In genomic region chr6:25959890-25960531, GRCh38 we compare ENCODE assay signal across 15 cellular contexts. TPM values are rescaled to one million over a fixed set of nuclear protein-coding genes. Genes with fewer than 3 reads are reported as not detected.
DNase-seq lines count a peak whose midpoint lies in the region; ATAC-seq and TF ChIP-seq lines count a peak whose summit lies in the region.
"Had no signal": no experiment of that assay in that cellular context is flagged by ENCODE, and none has a peak within 500 bp of the region (broad histone marks: within the 10 kb centered on the region; RNA-seq: fewer than 3 reads in every experiment).

No MANE protein-coding gene starts in this region.

- H3K9ac ChIP-seq in MM.1S (ENCODE audit: low read length): peak overlapping the region; percentile 21; the same call in 1 of the 2 replicates

- peaks cover 58% of the 10 kb centered on the region for H3K4me1 Mint-ChIP-seq in activated CD4-positive, alpha-beta T cell treated with anti-CD3 and anti-CD28 coated beads, Interleukin-2, amount 10 ng/mL, durations not matched to agents 24 days and 14 days
- H3K4me1 Mint-ChIP-seq in natural killer cell treated with Interleukin-12 subunit alpha and Interleukin-12 subunit beta and Interleukin-15 and Interleukin-18, amount 100 ng/mL, for 72 hours (ENCODE audit: low read depth in 2 of 2): peaks cover 62 to 63% of the 10 kb centered on the region in 2 donors

- no peak for TF ChIP-seq CTCF in MM.1S (IDR thresholded peaks at IDR 0.05; ENCODE audit: low read length)
- TF ChIP-seq CTCF in brain microvascular endothelial cell (IDR thresholded peaks at IDR 0.05; ENCODE audit: low read depth, low read length, missing control alignments): no peak

- peaks cover 31% of the 10 kb centered on the region for H3K4me1 ChIP-seq in MM.1S (ENCODE audit: low read length)

- DNase-seq in activated CD4-positive, alpha-beta T cell treated with anti-CD3 and anti-CD28 coated beads, Interleukin-2, amount 10 ng/mL, durations not matched to agents 24 days and 14 days: no peak
- DNase-seq in activated CD4-positive, alpha-beta T cell treated with anti-CD3 and anti-CD28 coated beads, Interleukin-2, amount 50 U/mL, for 4 hours: no peak
- DNase-seq in MM.1S (no peak), brain microvascular endothelial cell (peak; percentile 43), cerebellum (ENCODE audit: low spot score) (no peak), iPS-NIHi7 (ENCODE audit: extremely low spot score) (no peak)
- DNase-seq in natural killer cell treated with Interleukin-12 subunit alpha and Interleukin-12 subunit beta and Interleukin-15 and Interleukin-18, amount 100 ng/mL, for 72 hours (ENCODE audit: low spot score): no peak
- DNase-seq: DMS79, left lung, NCI-H2171 treated with DMSO at 0.1 percent for 48 hours, occipital lobe, uterus had no signal

- peak overlapping the region; percentile 96 for H3K27ac Mint-ChIP-seq in activated CD4-positive, alpha-beta T cell treated with anti-CD3 and anti-CD28 coated beads, Interleukin-2, amount 10 ng/mL, durations not matched to agents 24 days and 14 days
- H3K27ac Mint-ChIP-seq in natural killer cell treated with Interleukin-12 subunit alpha and Interleukin-12 subunit beta and Interleukin-15 and Interleukin-18, amount 100 ng/mL, for 72 hours: peak overlapping the region; percentile 88 to 97
- H3K27ac Mint-ChIP-seq: GM23338 had no signal

- H3F3A ChIP-seq in MM.1S (ENCODE audit: insufficient read depth, low read length): peaks cover 23% of the 10 kb centered on the region

- no peaks in the 10 kb centered on the region for H3K9me2 ChIP-seq in MM.1S (replicated peaks; ENCODE audit: insufficient read depth, low read length)

- no peaks in the 10 kb centered on the region for H3K9me3 ChIP-seq in MM.1S (replicated peaks; ENCODE audit: insufficient read depth, low read length)
- H3K9me3 ChIP-seq: A549, left lung had no signal

- H3K27me3 ChIP-seq in MM.1S (replicated peaks; ENCODE audit: insufficient read depth, low read length): no peaks in the 10 kb centered on the region
- H3K27me3 ChIP-seq in brain microvascular endothelial cell (replicated peaks): no peaks in the 10 kb centered on the region
- H3K27me3 ChIP-seq: left lung, uterus had no signal

- H3K9me3 Mint-ChIP-seq in activated CD4-positive, alpha-beta T cell treated with anti-CD3 and anti-CD28 coated beads, Interleukin-2, amount 10 ng/mL, durations not matched to agents 24 days and 14 days: peaks cover 12% of the 10 kb centered on the region
- H3K9me3 Mint-ChIP-seq in natural killer cell treated with Interleukin-12 subunit alpha and Interleukin-12 subunit beta and Interleukin-15 and Interleukin-18, amount 100 ng/mL, for 72 hours: peaks cover 3% of the 10 kb centered on the region

- no peaks in the 10 kb centered on the region for H4K20me1 ChIP-seq in MM.1S (ENCODE audit: insufficient read depth, low read length)

- H3K27ac ChIP-seq in MM.1S (ENCODE audit: low read length) (peak overlapping the region; percentile 29; the same call in 1 of the 2 replicates), brain microvascular endothelial cell (no peak overlapping the region)
- H3K27ac ChIP-seq: A549, left lung, uterus had no signal

- peak overlapping the region; percentile 83 for H3K4me2 ChIP-seq in MM.1S (ENCODE audit: low read depth, low read length)
- H3K4me2 ChIP-seq: A549, GM23338 had no signal

- H3K27me3 Mint-ChIP-seq in activated CD4-positive, alpha-beta T cell treated with anti-CD3 and anti-CD28 coated beads, Interleukin-2, amount 10 ng/mL, durations not matched to agents 24 days and 14 days: no peaks in the 10 kb centered on the region
- no peaks in the 10 kb centered on the region for H3K27me3 Mint-ChIP-seq in natural killer cell treated with Interleukin-12 subunit alpha and Interleukin-12 subunit beta and Interleukin-15 and Interleukin-18, amount 100 ng/mL, for 72 hours

- intact Hi-C loops in activated CD4-positive, alpha-beta T cell treated with anti-CD3 and anti-CD28 coated beads, Interleukin-2, amount 10 ng/mL, durations not matched to agents 24 days and 14 days (cut with micrococcal nuclease): loop anchor here (5.0 kb wide), 1 partner anchor 593 kb away; no protein-coding TSS in a partner anchor

- ATAC-seq in natural killer cell treated with Interleukin-12 subunit alpha and Interleukin-12 subunit beta and Interleukin-15 and Interleukin-18, amount 100 ng/mL, for 72 hours: no peak
- no peak for ATAC-seq in esophagus mucosa
- ATAC-seq: A549, GM23338, left lung had no signal

- peaks cover 11% of the 10 kb centered on the region for H3K79me2 ChIP-seq in MM.1S (ENCODE audit: low read length)

- H3K36me3 Mint-ChIP-seq in activated CD4-positive, alpha-beta T cell treated with anti-CD3 and anti-CD28 coated beads, Interleukin-2, amount 10 ng/mL, durations not matched to agents 24 days and 14 days (ENCODE audit: low read depth): peaks cover 35% of the 10 kb centered on the region
- H3K36me3 Mint-ChIP-seq in natural killer cell treated with Interleukin-12 subunit alpha and Interleukin-12 subunit beta and Interleukin-15 and Interleukin-18, amount 100 ng/mL, for 72 hours: peaks cover 15% of the 10 kb centered on the region

- H2AFZ ChIP-seq in MM.1S (ENCODE audit: low read length): peak overlapping the region; percentile 79
- H2AFZ ChIP-seq: GM23338 had no signal

- H3K36me3 ChIP-seq in MM.1S (replicated peaks; ENCODE audit: insufficient read depth, low read length) (no peaks in the 10 kb centered on the region), brain microvascular endothelial cell (replicated peaks) (peaks cover 3% of the 10 kb centered on the region)
- H3K36me3 ChIP-seq: uterus had no signal

- peak overlapping the region; percentile 88 for H3K4me3 Mint-ChIP-seq in activated CD4-positive, alpha-beta T cell treated with anti-CD3 and anti-CD28 coated beads, Interleukin-2, amount 10 ng/mL, durations not matched to agents 24 days and 14 days
- H3K4me3 Mint-ChIP-seq in natural killer cell treated with Interleukin-12 subunit alpha and Interleukin-12 subunit beta and Interleukin-15 and Interleukin-18, amount 100 ng/mL, for 72 hours: peak overlapping the region; percentile 93
- H3K4me3 Mint-ChIP-seq: GM23338 had no signal

- in situ Hi-C loops in brain microvascular endothelial cell (cut with HindIII; ENCODE audit: low pct_ligation_motif_present, low sequenced_read_pairs): no loop called here

- H3K4me3 ChIP-seq in MM.1S (ENCODE audit: low read length) (peak overlapping the region; percentile 43), brain microvascular endothelial cell (ENCODE audit: low read depth, low read length) (no peak overlapping the region)
- H3K4me3 ChIP-seq: A549, GM23338, left lung, uterus had no signal

RNA-seq across cellular contexts. Expression of gene TRIM38, which starts 2.6 kb away (rescaled TPM):
- total RNA-seq in activated CD4-positive, alpha-beta T cell treated with anti-CD3 and anti-CD28 coated beads, Interleukin-2, amount 10 ng/mL, durations not matched to agents 24 days and 14 days: 23.0 and 24.5 TPM in 2 replicates
- 10 to 100 TPM; 17.8 to 19.1 TPM for total RNA-seq in natural killer cell treated with Interleukin-12 subunit alpha and Interleukin-12 subunit beta and Interleukin-15 and Interleukin-18, amount 100 ng/mL, for 72 hours
- total RNA-seq in cerebellum (0.73 TPM), esophagus mucosa (7.2 TPM)

RNA-seq across cellular contexts. Expression of gene SLC17A2, which starts 29.5 kb away (rescaled TPM):
- total RNA-seq in activated CD4-positive, alpha-beta T cell treated with anti-CD3 and anti-CD28 coated beads, Interleukin-2, amount 10 ng/mL, durations not matched to agents 24 days and 14 days: 0.14 TPM in 1 of 2 replicates, not detected in the other
- total RNA-seq in natural killer cell treated with Interleukin-12 subunit alpha and Interleukin-12 subunit beta and Interleukin-15 and Interleukin-18, amount 100 ng/mL, for 72 hours: not detected
- not detected for total RNA-seq in cerebellum
- total RNA-seq in esophagus mucosa: not detected
- total RNA-seq: GM23338, left lung, occipital lobe, uterus had no signal
